Comparison of ENCODE assay signal across 15 cellular contexts in the genomic region with DNA sequence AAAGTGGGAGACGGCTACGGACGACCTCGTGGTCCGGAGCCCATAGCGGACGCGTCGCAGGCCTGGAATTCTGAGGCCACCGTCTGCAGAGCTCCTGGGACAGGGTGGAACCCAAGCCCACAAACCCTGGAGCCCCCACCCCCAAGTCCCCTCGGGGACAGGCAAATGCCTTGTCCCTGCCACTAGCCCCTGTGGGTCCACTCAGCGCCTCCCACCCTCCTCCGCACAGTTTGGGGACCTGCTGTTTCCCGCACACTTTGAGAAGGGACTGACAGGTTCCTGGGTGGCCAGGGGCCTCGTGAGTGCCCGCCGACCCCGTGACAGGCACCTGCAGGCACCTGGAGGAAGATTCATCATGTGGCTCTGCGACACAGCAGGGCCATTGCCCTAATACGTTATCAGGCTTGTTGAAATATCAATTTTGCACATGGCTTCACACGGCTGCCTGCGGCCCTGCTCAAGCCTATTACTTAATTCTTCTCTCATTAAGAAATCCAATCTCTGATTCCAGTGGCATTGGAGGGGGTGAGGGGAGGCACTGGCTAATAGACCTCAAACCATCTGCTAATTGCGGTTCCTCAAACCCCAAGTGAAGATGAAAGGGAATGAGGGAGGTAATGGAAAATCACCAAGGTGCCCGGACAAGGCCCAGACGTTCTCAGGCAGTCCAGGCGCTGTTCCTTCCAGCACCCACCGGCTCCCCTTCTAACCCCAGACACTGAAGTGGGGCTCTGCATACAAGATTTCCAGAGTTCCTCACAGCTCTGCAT.
DNase-seq lines count a peak whose midpoint lies in the region; ATAC-seq lines count a peak whose summit lies in the region.
"Had no signal": no experiment of that assay in that cellular context is flagged by ENCODE, and none has a peak within 500 bp of the region (broad histone marks: within the 10 kb centered on the region; RNA-seq: fewer than 3 reads in every experiment).

No MANE protein-coding gene starts in this region.

- peak; percentile 3 for DNase-seq in DMS79 treated with DMSO at 0.1 percent for 48 hours (lab: John Stamatoyannopoulos, UW)
- DNase-seq in DMS79 (lab: John Stamatoyannopoulos, UW), result no peak
- peak; percentile 56 for DNase-seq in NCI-H69 (lab: John Stamatoyannopoulos, UW)
- peak; percentile 38 for DNase-seq in left kidney (ENCODE audit: low read depth, low spot score)
- peak; percentile 55 for DNase-seq in retina
- no peak for DNase-seq in NCI-H2029 (lab: John Stamatoyannopoulos, UW)
- no peak for DNase-seq in AG08396 (ENCODE audit: low spot score)
- DNase-seq: AML-193; CD4-positive, alpha-beta T cell; DND-41; GF-D8; HCEC 1CT; HFFc6 had no signal

- ATAC-seq in HG03025 (IDR thresholded peaks at IDR 0.05; ENCODE audit: low FRiP score, unreplicated experiment), result no peak
- ATAC-seq: HepG2 had no signal

Comparison
In these comparisons a context has a peak if more than half of its experiments do, and no peak if none do; other contexts are left out.
1. DNase-seq: peak in DMS79 treated with DMSO at 0.1 percent for 48 hours (single experiment), NCI-H69 (single experiment), left kidney (single experiment) and retina (single experiment); none in DMS79 (single experiment), NCI-H2029 (single experiment) and AG08396 (single experiment).